Comparison of ENCODE assay signal across 13 cellular contexts in the genomic region with DNA sequence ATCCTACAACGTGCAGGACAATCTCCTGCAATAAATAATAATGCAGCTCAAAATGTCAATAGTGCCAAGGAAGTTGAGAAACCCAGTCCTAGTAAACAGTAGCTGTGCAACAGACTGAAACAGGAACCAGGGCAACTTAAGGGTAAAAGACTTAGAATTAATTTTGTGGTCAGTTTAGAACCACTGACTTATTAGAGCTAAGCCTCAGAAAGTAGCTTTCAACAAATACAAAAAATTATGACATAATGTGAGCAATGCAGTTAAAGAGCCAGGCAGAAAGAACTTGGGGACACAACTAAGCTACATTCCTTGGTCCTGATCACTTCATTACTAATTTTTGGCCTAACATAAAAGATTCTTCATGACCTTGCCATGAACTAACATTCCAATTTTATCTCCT.
DNase-seq lines count a peak whose midpoint lies in the region; ATAC-seq, FAIRE-seq and TF ChIP-seq lines count a peak whose summit lies in the region.
"Had no signal": no experiment of that assay in that cellular context is flagged by ENCODE, and none has a peak within 500 bp of the region (broad histone marks: within the 10 kb centered on the region; RNA-seq: fewer than 3 reads in every experiment).

No MANE protein-coding gene starts in this region.

- H3K4me3 ChIP-seq in pancreas = no peak overlapping the region
- H3K4me3 ChIP-seq: breast epithelium, thyroid gland had no signal

- no peaks in the 10 kb centered on the region for H3K27me3 Mint-ChIP-seq in memory B cell

- H3K4me1 ChIP-seq in pancreas = no peaks in the 10 kb centered on the region
- H3K4me1 ChIP-seq: breast epithelium, thyroid gland had no signal

- H3K9me3 ChIP-seq in pancreas = no peaks in the 10 kb centered on the region
- H3K9me3 ChIP-seq: breast epithelium, thyroid gland had no signal

- no peak overlapping the region for H3K27ac ChIP-seq in pancreas
- H3K27ac ChIP-seq: breast epithelium, thyroid gland had no signal

- 21 to 22% methylated on average over 1 of the region's 1 CpG for WGBS in pancreas, 2 donors

- H3K27ac Mint-ChIP-seq in memory B cell = no peak overlapping the region

- no peaks in the 10 kb centered on the region for H3K27me3 ChIP-seq in pancreas
- H3K27me3 ChIP-seq: breast epithelium, thyroid gland had no signal

- TF ChIP-seq CTCF in pancreas (IDR thresholded peaks at IDR 0.05) (no peak), D721Med (IDR thresholded peaks at IDR 0.05; ENCODE audit: insufficient read depth, missing control alignments) (no peak)

- peaks cover 29% of the 10 kb centered on the region for H3K4me1 Mint-ChIP-seq in memory B cell

- intact Hi-C loops in pancreas (cut with DNase I) = no loop called here

- no peak for FAIRE-seq in pancreas (lab: Jason Lieb, UNC)
- FAIRE-seq in D721Med (lab: Jason Lieb, UNC) = no peak

- DNase-seq in memory B cell (ENCODE audit: low spot score in 2 of 2) (peak in 1 of 2 donors; percentile 7), EL (no peak), pancreas (no peak), D721Med (ENCODE audit: insufficient read length, low spot score) (no peak)
- no peak for DNase-seq in stimulated activated CD4-positive, alpha-beta T cell treated with anti-CD3 and anti-CD28 coated beads, Interleukin-4, amount 100 ng/mL, for 1 hour
- DNase-seq: IMR-90; stimulated activated CD4-positive, alpha-beta T cell treated with anti-CD3 and anti-CD28 coated beads, Interleukin-1b, Interleukin-23, amount 100 ng/mL, for 48 hours; thyroid gland had no signal

- no peaks in the 10 kb centered on the region for H3K36me3 ChIP-seq in pancreas
- H3K36me3 ChIP-seq: breast epithelium, thyroid gland had no signal

- H3K4me3 Mint-ChIP-seq in memory B cell = no peak overlapping the region

- peak; percentile 74 for ATAC-seq in GM19025 (IDR thresholded peaks at IDR 0.05; ENCODE audit: low read depth, unreplicated experiment)
- peak; percentile 84 for ATAC-seq in HG02678 (IDR thresholded peaks at IDR 0.05; ENCODE audit: unreplicated experiment)
- ATAC-seq in HG03575 (IDR thresholded peaks at IDR 0.05; ENCODE audit: extremely low read depth, insufficient number of reproducible peaks, low FRiP score, unreplicated experiment) = peak; percentile 50
- ATAC-seq in memory B cell (ENCODE audit: low read depth) = peak; percentile 90
- ATAC-seq in pancreas = no peak
- ATAC-seq: Panc1 had no signal

- H3K9me3 Mint-ChIP-seq in memory B cell = no peaks in the 10 kb centered on the region

- H3K36me3 Mint-ChIP-seq in memory B cell = no peaks in the 10 kb centered on the region

Comparison
In these comparisons a context has a peak if more than half of its experiments do, and no peak if none do; other contexts are left out.
1. ATAC-seq: peak in GM19025 (single experiment), HG02678 (single experiment), HG03575 (single experiment) and memory B cell (single experiment); none in pancreas (0 of 4).